15 cellular contexts compared by ENCODE assay signal in genomic region chr11:46491661-46492331, GRCh38.
DNase-seq lines count a peak whose midpoint lies in the region; ATAC-seq, FAIRE-seq and TF ChIP-seq lines count a peak whose summit lies in the region.
"Had no signal": no experiment of that assay in that cellular context is flagged by ENCODE, and none has a peak within 500 bp of the region (broad histone marks: within the 10 kb centered on the region; RNA-seq: fewer than 3 reads in every experiment).

No MANE protein-coding gene starts in this region.

- H3K79me2 ChIP-seq in HepG2 (ENCODE audit: insufficient read depth, low read length) = peaks cover 2% of the 10 kb centered on the region

- H2AFZ ChIP-seq in HepG2 (ENCODE audit: low read length) (no peak overlapping the region), mesenchymal stem cell (ENCODE audit: low read depth, low read length) (no peak overlapping the region)

- 94% methylated on average over 4 of the region's 4 CpGs for WGBS in HepG2 (ENCODE audit: low lambda C conversion rate)
- WGBS in right lobe of liver (ENCODE audit: insufficient coverage, low coverage, low lambda C conversion rate, missing lambda C conversion rate) = 68% methylated on average over 4 of the region's 4 CpGs
- WGBS in mesenchymal stem cell = 47% methylated on average over 4 of the region's 4 CpGs

- H3K9ac ChIP-seq in HepG2 (ENCODE audit: insufficient read depth, low read depth, low read length) (no peak overlapping the region), mesenchymal stem cell (ENCODE audit: low read length) (peak overlapping the region; percentile 65)

- FAIRE-seq in HepG2 (lab: Jason Lieb, UNC) = no peak
- FAIRE-seq: kidney had no signal

- H3K27ac ChIP-seq in HepG2 (ENCODE audit: extremely low read length, insufficient read depth, low read length) (no peak overlapping the region), right lobe of liver (no peak overlapping the region), caudate nucleus (ENCODE audit: low read depth, low read length) (peak overlapping the region; percentile 40), mesenchymal stem cell (ENCODE audit: low read length, poor library complexity, severe bottlenecking) (no peak overlapping the region)

- H3K36me3 ChIP-seq in HepG2 (replicated peaks in 1 of 2; ENCODE audit: control insufficient read depth in 1 of 2, insufficient read depth in 2 of 2, low read length in 2 of 2) (peaks cover 22 to 60% of the 10 kb centered on the region in 2 experiments), right lobe of liver (peaks cover 0 to 14% (median 5%) of the 10 kb centered on the region in 4 donors), mesenchymal stem cell (ENCODE audit: control insufficient read depth in 1 of 2, insufficient read depth in 2 of 2, low read depth in 1 of 2, low read length in 2 of 2) (peaks cover 5 to 38% of the 10 kb centered on the region in 2 experiments)
- H3K36me3 ChIP-seq: HAP-1 had no signal

- no peak overlapping the region for H3K4me3 ChIP-seq in HepG2 (replicated peaks in 1 of 3; ENCODE audit: insufficient read depth in 1 of 3, low read depth in 2 of 3, low read length in 3 of 3)
- H3K4me3 ChIP-seq in right lobe of liver = no peak overlapping the region
- H3K4me3 ChIP-seq in mesenchymal stem cell (ENCODE audit: insufficient read depth in 1 of 2, low read depth in 1 of 2, low read length in 2 of 2) = no peak overlapping the region
- H3K4me3 ChIP-seq: HAP-1, spleen had no signal

- no peaks in the 10 kb centered on the region for H3K27me3 ChIP-seq in HepG2 (ENCODE audit: control insufficient read depth in 1 of 2, insufficient read depth in 2 of 2, low read length in 2 of 2)
- H3K27me3 ChIP-seq in right lobe of liver = no peaks in the 10 kb centered on the region
- no peaks in the 10 kb centered on the region for H3K27me3 ChIP-seq in mesenchymal stem cell (ENCODE audit: control insufficient read depth in 1 of 2, insufficient read depth in 1 of 2, low read length in 2 of 2)
- H3K27me3 ChIP-seq: spleen had no signal

- no peak overlapping the region for H4K8ac ChIP-seq in mesenchymal stem cell (ENCODE audit: low read length)

- H2BK120ac ChIP-seq in mesenchymal stem cell (ENCODE audit: low read depth, low read length) = no peak overlapping the region

- H4K91ac ChIP-seq in mesenchymal stem cell (ENCODE audit: low read length) = no peak overlapping the region

- ATAC-seq in HepG2 (no peak), right lobe of liver (no peak), GM18867 (IDR thresholded peaks at IDR 0.05; ENCODE audit: unreplicated experiment) (no peak), GM18511 (IDR thresholded peaks at IDR 0.05; ENCODE audit: unreplicated experiment) (no peak)

- no peak overlapping the region for H2AK5ac ChIP-seq in mesenchymal stem cell (ENCODE audit: low read length, severe bottlenecking)

- no peak for TF ChIP-seq RAD21 in HepG2 (CRISPR knock-in tag; IDR thresholded peaks at IDR 0.05)

- H3K9me3 ChIP-seq in HepG2 (ENCODE audit: low read length) (no peaks in the 10 kb centered on the region), right lobe of liver (no peaks in the 10 kb centered on the region), mesenchymal stem cell (ENCODE audit: control insufficient read depth, low read length) (no peaks in the 10 kb centered on the region)
- H3K9me3 ChIP-seq: HAP-1, spleen had no signal

- no peak for TF ChIP-seq POLR2A in HepG2 (IDR thresholded peaks at IDR 0.05; ENCODE audit: insufficient read depth in 1 of 2, low read depth in 2 of 2, low read length in 2 of 2)
- TF ChIP-seq POLR2A in right lobe of liver (IDR thresholded peaks at IDR 0.05) = no peak

- no peak overlapping the region for H2BK15ac ChIP-seq in mesenchymal stem cell (ENCODE audit: low read depth, poor library complexity, severe bottlenecking)

- no TSS peak for BruUV-seq in HepG2 (replicated peaks; lab: Mats Ljungman, UMichigan)

- no peaks in the 10 kb centered on the region; the same call in 1 of the 2 replicates for H3K4me1 ChIP-seq in HepG2 (ENCODE audit: insufficient read depth, low read length)
- no peaks in the 10 kb centered on the region for H3K4me1 ChIP-seq in right lobe of liver
- H3K4me1 ChIP-seq in mesenchymal stem cell (ENCODE audit: control insufficient read depth, insufficient read depth, low read depth, low read length) = no peaks in the 10 kb centered on the region
- H3K4me1 ChIP-seq: HAP-1 had no signal

- peaks cover 6% of the 10 kb centered on the region; the same call in 1 of the 2 replicates for H4K20me1 ChIP-seq in HepG2 (ENCODE audit: insufficient read depth, low read length)

- no peak overlapping the region for H2BK5ac ChIP-seq in mesenchymal stem cell (ENCODE audit: low read depth, low read length, poor library complexity, severe bottlenecking)

- CTCF ChIA-PET in HepG2 (lab: Yijun Ruan, JAX; ENCODE audit: low intra/inter-chr PET ratio, low total read pairs) = interaction anchor here (3.0 kb wide), 1 partner anchor 45 kb away, joined by 23 read pairs; no protein-coding TSS in a partner anchor

- H3K18ac ChIP-seq in mesenchymal stem cell (ENCODE audit: low read depth in 1 of 2, low read length in 2 of 2) = no peak overlapping the region

- no peak overlapping the region for H3K4ac ChIP-seq in mesenchymal stem cell (ENCODE audit: low read depth in 1 of 2, low read length in 2 of 2)

- peaks cover 20% of the 10 kb centered on the region for H3K79me1 ChIP-seq in mesenchymal stem cell (replicated peaks; ENCODE audit: low read length, poor library complexity, severe bottlenecking)

- in situ Hi-C loops in HepG2 (cut with HindIII; ENCODE audit: extremely low pct_ligation_motif_present, low pct_unique_long_range_greater_than_20kb) = loop anchor here (5.0 kb wide), 1 partner anchor 46 kb away; no protein-coding TSS in a partner anchor

- no peak overlapping the region for H3K23ac ChIP-seq in mesenchymal stem cell (ENCODE audit: low read length in 2 of 2)

- TF ChIP-seq EP300 in HepG2 (IDR thresholded peaks at IDR 0.05; ENCODE audit: low read depth in 2 of 2, low read length in 2 of 2) = no peak
- TF ChIP-seq EP300 in HepG2 (CRISPR knock-in tag; IDR thresholded peaks at IDR 0.05; ENCODE audit: borderline replicate concordance) = no peak

- H3K14ac ChIP-seq in mesenchymal stem cell (ENCODE audit: low read length in 2 of 2) = no peak overlapping the region

- POLR2A ChIA-PET in HepG2 (lab: Yijun Ruan, JAX) = no interaction called here

- no peak overlapping the region for H2BK12ac ChIP-seq in mesenchymal stem cell (ENCODE audit: low read length in 2 of 2)

- intact Hi-C loops in HepG2 (cut with micrococcal nuclease; ENCODE audit: unreplicated experiment) = no loop called here
- intact Hi-C loops in right lobe of liver (cut with DNase I) = no loop called here

- DNase-seq in HepG2 (ENCODE audit: low spot score) (no peak), right lobe of liver (no peak), caudate nucleus (lab: John Stamatoyannopoulos, UW) (peak in 1 of 61 donors; percentile 10), mesenchymal stem cell (peak; percentile 33), NOMO-1 treated with DMSO at 0.1 percent for 48 hours (lab: John Stamatoyannopoulos, UW; ENCODE audit: unreplicated experiment) (no peak), 8988T (no peak)
- DNase-seq: activated CD4-positive, alpha-beta memory T cell treated with anti-CD3 and anti-CD28 coated beads, Interleukin-2, amount 10 ng/mL, durations not matched to agents 7 days and 5 days; activated naive CD4-positive, alpha-beta T cell; kidney; NCI-H1092 treated with DMSO at 0.1 percent for 48 hours; NCI-H526 treated with DMSO at 0.1 percent for 48 hours; spleen had no signal

- H3K4me2 ChIP-seq in HepG2 (ENCODE audit: low read depth, low read length) (no peak overlapping the region), mesenchymal stem cell (ENCODE audit: low read length, poor library complexity, severe bottlenecking) (no peak overlapping the region)

- TF ChIP-seq CTCF in HepG2 (CRISPR knock-in tag; IDR thresholded peaks at IDR 0.05) (no peak), right lobe of liver (IDR thresholded peaks at IDR 0.05) (no peak)

TF ChIP-seq in HepG2, 621 proteins besides CTCF, POLR2A, EP300 and RAD21:
- TF ChIP-seq ASH2L (IDR thresholded peaks at IDR 0.05; ENCODE audit: insufficient read length, low read depth, low read length) (no peak), THAP8 (CRISPR knock-in tag; IDR thresholded peaks at IDR 0.05; ENCODE audit: borderline replicate concordance) (no peak), SNRNP70 (IDR thresholded peaks at IDR 0.05; ENCODE audit: low read depth, low read length) (no peak), CENPT (CRISPR knock-in tag; IDR thresholded peaks at IDR 0.05; ENCODE audit: low read depth) (no peak), JARID2 (CRISPR knock-in tag; IDR thresholded peaks at IDR 0.05; ENCODE audit: insufficient replicate concordance) (no peak), KLF15 (CRISPR knock-in tag; IDR thresholded peaks at IDR 0.05; ENCODE audit: borderline replicate concordance) (no peak), RBM22 (optimal IDR thresholded peaks at IDR 0.05; ENCODE audit: low read length) (peak; percentile 47)
